ENCODE assay signal across 14 cellular contexts in the genomic region with DNA sequence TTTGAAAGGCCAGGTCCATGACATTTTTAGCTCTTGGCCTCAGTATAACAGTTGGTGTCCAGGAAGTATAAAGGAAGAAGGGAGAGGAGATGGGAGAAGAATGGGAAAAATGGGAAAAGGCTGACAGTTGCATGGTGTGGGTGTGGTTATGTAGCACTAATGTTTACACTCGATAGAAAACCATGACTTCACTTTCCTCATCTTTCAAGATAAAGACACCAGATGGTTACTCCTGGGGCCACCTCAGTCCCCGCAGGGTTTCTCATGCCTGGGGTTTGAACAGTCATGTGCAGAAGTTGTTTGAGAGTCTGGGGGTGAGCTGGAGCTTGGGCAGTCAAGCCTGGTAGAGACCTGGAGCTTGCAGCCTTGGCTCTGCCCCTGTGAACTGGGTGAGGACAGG.
"Had no signal": no experiment of that assay in that cellular context is flagged by ENCODE, and none has a peak within 500 bp of the region (broad histone marks: within the 10 kb centered on the region; RNA-seq: fewer than 3 reads in every experiment).

No MANE protein-coding gene starts in this region.

- H3K9me3 Mint-ChIP-seq: activated CD4-positive, alpha-beta T cell treated with anti-CD3 and anti-CD28 coated beads, Interleukin-2, amount 10 ng/mL, durations not matched to agents 7 days and 5 days; activated naive CD4-positive, alpha-beta T cell treated with anti-CD3 and anti-CD28 coated beads, Interleukin-2, amount 10 ng/mL, durations not matched to agents 7 days and 5 days; activated T-cell treated with anti-CD3 and anti-CD28 coated beads, Interleukin-2, amount 50 U/mL, for 24 hours had no signal

- H3K4me1 Mint-ChIP-seq: activated naive CD4-positive, alpha-beta T cell treated with anti-CD3 and anti-CD28 coated beads, Interleukin-2, amount 10 ng/mL, durations not matched to agents 7 days and 5 days had no signal

- H3K4me3 Mint-ChIP-seq: activated CD4-positive, alpha-beta T cell treated with anti-CD3 and anti-CD28 coated beads, Interleukin-2, amount 10 ng/mL, durations not matched to agents 7 days and 5 days; activated CD8-positive, alpha-beta T cell treated with anti-CD3 and anti-CD28 coated beads, Interleukin-2, amount 10 ng/mL, durations not matched to agents 7 days and 5 days; activated naive CD4-positive, alpha-beta T cell treated with anti-CD3 and anti-CD28 coated beads, Interleukin-2, amount 10 ng/mL, durations not matched to agents 7 days and 5 days; activated T-cell treated with anti-CD3 and anti-CD28 coated beads, Interleukin-2, amount 50 U/mL, for 24 hours had no signal

- H3K9me3 ChIP-seq: esophagus muscularis mucosa, spleen, thyroid gland had no signal

- H3K4me1 ChIP-seq: thyroid gland had no signal

- H3K4me3 ChIP-seq: esophagus muscularis mucosa, spleen, thyroid gland had no signal

- H3K27me3 ChIP-seq: brain microvascular endothelial cell, esophagus muscularis mucosa, spleen, thyroid gland had no signal

- ATAC-seq: activated CD8-positive, alpha-beta T cell treated with anti-CD3 and anti-CD28 coated beads, Interleukin-2, amount 10 ng/mL, durations not matched to agents 7 days and 5 days had no signal

- DNase-seq: activated CD4-positive, alpha-beta T cell treated with anti-CD3 and anti-CD28 coated beads, Interleukin-2, amount 10 ng/mL, durations not matched to agents 7 days and 5 days; activated CD4-positive, CD25-positive, alpha-beta regulatory T cell; activated CD8-positive, alpha-beta T cell treated with anti-CD3 and anti-CD28 coated beads, Interleukin-2, amount 10 ng/mL, durations not matched to agents 7 days and 5 days; activated naive CD4-positive, alpha-beta T cell treated with anti-CD3 and anti-CD28 coated beads, Interleukin-2, amount 10 ng/mL, durations not matched to agents 7 days and 5 days; activated T-cell treated with anti-CD3 and anti-CD28 coated beads, Interleukin-2, amount 50 U/mL, for 24 hours; aorta; brain microvascular endothelial cell; effector CD4-positive, alpha-beta T cell; retina; spleen; stimulated activated CD4-positive, alpha-beta T cell treated with anti-CD3 and anti-CD28 coated beads, Interleukin-4, amount 100 ng/mL, for 4 hours; stimulated activated naive CD4-positive, alpha-beta T cell treated with Interleukin-2 at 50 U/mL for 16 hours; thyroid gland had no signal

- H3K27ac Mint-ChIP-seq: activated CD4-positive, alpha-beta T cell treated with anti-CD3 and anti-CD28 coated beads, Interleukin-2, amount 10 ng/mL, durations not matched to agents 7 days and 5 days; activated CD8-positive, alpha-beta T cell treated with anti-CD3 and anti-CD28 coated beads, Interleukin-2, amount 10 ng/mL, durations not matched to agents 7 days and 5 days; activated naive CD4-positive, alpha-beta T cell treated with anti-CD3 and anti-CD28 coated beads, Interleukin-2, amount 10 ng/mL, durations not matched to agents 7 days and 5 days; activated T-cell treated with anti-CD3 and anti-CD28 coated beads, Interleukin-2, amount 50 U/mL, for 24 hours had no signal

- H3K27ac ChIP-seq: brain microvascular endothelial cell, esophagus muscularis mucosa, spleen, thyroid gland had no signal

- H3K27me3 Mint-ChIP-seq: activated CD4-positive, alpha-beta T cell treated with anti-CD3 and anti-CD28 coated beads, Interleukin-2, amount 10 ng/mL, durations not matched to agents 7 days and 5 days; activated naive CD4-positive, alpha-beta T cell treated with anti-CD3 and anti-CD28 coated beads, Interleukin-2, amount 10 ng/mL, durations not matched to agents 7 days and 5 days; activated T-cell treated with anti-CD3 and anti-CD28 coated beads, Interleukin-2, amount 50 U/mL, for 24 hours had no signal
